Comparison of ENCODE assay signal across 1 cellular context in genomic region chr2:63875758-63876710, GRCh38.
TF ChIP-seq lines count a peak whose summit lies in the region.

No MANE protein-coding gene starts in this region.

TF ChIP-seq in WTC11, 78 proteins besides CTCF, POLR2A, EP300 and RAD21 (continued from another document):
- no peak for TF ChIP-seq AFF4 (CRISPR knock-in tag; IDR thresholded peaks at IDR 0.05; ENCODE audit: borderline replicate concordance)
- TF ChIP-seq PRDM15 (CRISPR knock-in tag; IDR thresholded peaks at IDR 0.05): no peak
- no peak for TF ChIP-seq ZNF396 (CRISPR knock-in tag; IDR thresholded peaks at IDR 0.05; ENCODE audit: borderline replicate concordance)
- TF ChIP-seq MXD4 (CRISPR knock-in tag; IDR thresholded peaks at IDR 0.05; ENCODE audit: borderline replicate concordance): no peak
- no peak for TF ChIP-seq HMGXB4 (CRISPR knock-in tag; IDR thresholded peaks at IDR 0.05)
- no peak for TF ChIP-seq E2F1 (CRISPR knock-in tag; IDR thresholded peaks at IDR 0.05)
- no peak for TF ChIP-seq GABPB1 (CRISPR knock-in tag; IDR thresholded peaks at IDR 0.05)
- no peak for TF ChIP-seq EMX1 (CRISPR knock-in tag; IDR thresholded peaks at IDR 0.05)
- no peak for TF ChIP-seq ESRRA (CRISPR knock-in tag; IDR thresholded peaks at IDR 0.05; ENCODE audit: borderline replicate concordance)
- no peak for TF ChIP-seq PREB (CRISPR knock-in tag; IDR thresholded peaks at IDR 0.05; ENCODE audit: borderline replicate concordance)
- TF ChIP-seq ATF3 (CRISPR knock-in tag; conservative IDR thresholded peaks at IDR 0.05): no peak
- no peak for TF ChIP-seq OVOL2 (CRISPR knock-in tag; IDR thresholded peaks at IDR 0.05; ENCODE audit: borderline replicate concordance)
- TF ChIP-seq ZMAT4 (CRISPR knock-in tag; IDR thresholded peaks at IDR 0.05): no peak
- no peak for TF ChIP-seq IRF1 (CRISPR knock-in tag; IDR thresholded peaks at IDR 0.05)
- no peak for TF ChIP-seq ZNF671 (CRISPR knock-in tag; IDR thresholded peaks at IDR 0.05)
TF ChIP-seq in WTC11: peak in this region for 0.
